Comparison of ENCODE assay signal across 10 cellular contexts in the genomic region with DNA sequence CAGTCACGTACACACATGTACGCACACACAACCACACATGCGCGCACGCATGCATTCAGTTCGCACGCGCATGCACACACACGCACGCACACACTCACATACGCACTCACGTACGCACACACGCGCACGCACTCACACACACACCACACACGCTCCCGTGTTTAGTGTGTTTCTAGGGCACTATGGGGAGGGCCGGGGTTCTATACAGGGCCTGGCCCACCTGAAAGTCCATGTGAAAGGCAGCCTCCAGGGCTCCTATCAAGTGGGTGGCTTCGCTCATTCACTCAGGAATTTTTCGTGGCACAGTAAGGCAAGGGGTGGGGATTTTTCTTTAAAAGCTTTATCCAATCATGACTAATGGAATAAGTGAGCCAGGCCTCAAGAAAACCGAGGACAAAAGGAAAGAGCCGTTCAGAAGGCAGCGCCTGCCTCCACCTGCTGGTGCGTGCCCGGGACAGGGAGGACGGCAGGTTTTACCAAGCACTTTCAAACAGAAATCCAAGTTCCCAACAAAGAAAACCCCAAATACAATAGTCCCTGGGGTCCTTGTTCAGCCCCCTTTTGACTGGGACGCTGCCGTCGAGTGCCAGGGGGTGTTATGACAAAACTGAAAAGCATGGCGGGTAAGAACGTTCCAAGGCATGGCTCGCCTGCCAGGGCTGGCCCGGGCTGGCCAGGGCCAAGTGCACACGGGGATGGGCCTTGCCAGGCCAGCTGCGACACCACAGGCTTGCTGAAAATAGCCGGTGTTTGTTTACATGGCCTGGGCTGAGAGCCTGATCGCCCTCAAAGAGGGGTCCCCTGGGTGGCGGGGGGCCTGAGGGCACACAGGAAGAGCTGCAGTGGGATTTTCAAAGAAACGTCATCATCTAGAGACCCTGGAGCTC.
DNase-seq lines count a peak whose midpoint lies in the region; ATAC-seq and TF ChIP-seq lines count a peak whose summit lies in the region.
"Had no signal": no experiment of that assay in that cellular context is flagged by ENCODE, and none has a peak within 500 bp of the region (broad histone marks: within the 10 kb centered on the region; RNA-seq: fewer than 3 reads in every experiment).

No MANE protein-coding gene starts in this region.

- peaks cover 19% of the 10 kb centered on the region for H3K79me2 ChIP-seq in mammary epithelial cell (ENCODE audit: insufficient read depth, low read length)

- H3K9ac ChIP-seq in mammary epithelial cell (ENCODE audit: insufficient read depth, low read length) = no peak overlapping the region

- H3K4me3 ChIP-seq in mammary epithelial cell (replicated peaks in 1 of 3; ENCODE audit: insufficient read depth in 1 of 3, low read depth in 2 of 3, low read length in 3 of 3) (no peak overlapping the region), testis (no peak overlapping the region)

- in situ Hi-C loops in mammary epithelial cell (cut with MboI; ENCODE audit: low sequenced_read_pairs in 2 of 2) = no loop called here
- in situ Hi-C loops in GM13976 (cut with MboI; ENCODE audit: low sequenced_read_pairs, unreplicated experiment) = no loop called here

- no peak for TF ChIP-seq POLR2A in testis (IDR thresholded peaks at IDR 0.05)

- no peaks in the 10 kb centered on the region for H3K27me3 ChIP-seq in mammary epithelial cell (ENCODE audit: insufficient read depth, low read length)
- no peaks in the 10 kb centered on the region for H3K27me3 ChIP-seq in testis

- intact Hi-C loops in mammary epithelial cell (cut with micrococcal nuclease) (loop anchor here (2.0 kb wide), 1 partner anchor 44 kb away; no protein-coding TSS in a partner anchor), left colon (cut with DNase I, micrococcal nuclease) (no loop called here), testis (cut with DNase I; ENCODE audit: low total_unique reads) (no loop called here)

- no TSS peak for BruUV-seq in mammary epithelial cell (replicated peaks; lab: Mats Ljungman, UMichigan)

- H3K27ac ChIP-seq in mammary epithelial cell (ENCODE audit: insufficient read depth, low read depth, low read length) (peak overlapping the region; percentile 18), testis (peak overlapping the region in 1 of 2 donors; percentile 60)

- H3K4me1 ChIP-seq in mammary epithelial cell (ENCODE audit: insufficient read depth, low read length) (peaks cover 11% of the 10 kb centered on the region), testis (peaks cover 42% of the 10 kb centered on the region)

- no peaks in the 10 kb centered on the region for H4K20me1 ChIP-seq in mammary epithelial cell (ENCODE audit: insufficient read depth, low read length)

- TF ChIP-seq CTCF in mammary epithelial cell (conservative IDR thresholded peaks at IDR 0.05 in 1 of 2, IDR thresholded peaks at IDR 0.05 in 1 of 2; ENCODE audit: extremely low read depth in 1 of 2, insufficient read depth in 1 of 2, low read depth in 1 of 2, low read length in 2 of 2) (peak in 1 of 2 donors; percentile 45), testis (IDR thresholded peaks at IDR 0.05) (no peak), GM13976 (IDR thresholded peaks at IDR 0.05; ENCODE audit: borderline replicate concordance, control extremely low read depth, extremely low read depth, insufficient read depth, missing control alignments) (no peak)

- peak overlapping the region; percentile 8 for H3K4me2 ChIP-seq in mammary epithelial cell (ENCODE audit: insufficient read depth, low read depth, low read length)

- 73% methylated on average over 23 of the region's 40 CpGs for WGBS in mammary epithelial cell (ENCODE audit: low coverage, missing lambda C conversion rate)
- 85 to 90% methylated on average over 37 to 40 of the region's 40 CpGs for WGBS in testis, 2 donors

- CTCF ChIA-PET in mammary epithelial cell (lab: Charles Lee; ENCODE audit: low non-redundant PET) = interaction anchor here (0.5 kb wide), 1 partner anchor 104 kb away, joined by 4 read pairs; no protein-coding TSS in a partner anchor

- H3K9me3 ChIP-seq in mammary epithelial cell (replicated peaks; ENCODE audit: insufficient read depth, low read length) = no peaks in the 10 kb centered on the region
- no peaks in the 10 kb centered on the region for H3K9me3 ChIP-seq in testis

- DNase-seq in NCI-H82 (lab: John Stamatoyannopoulos, UW) = peak; percentile 19
- DNase-seq in NCI-H82 treated with DMSO at 0.1 percent for 48 hours (lab: John Stamatoyannopoulos, UW; ENCODE audit: unreplicated experiment) = no peak
- peak; percentile 62 for DNase-seq in mammary epithelial cell
- DNase-seq in left colon = peak; percentile 11 to 27
- DNase-seq in testis = peak; percentile 13
- no peak for DNase-seq in GM13976 (ENCODE audit: low spot score)
- DNase-seq in activated CD8-positive, alpha-beta memory T cell treated with anti-CD3 and anti-CD28 coated beads for 24 hours = no peak
- DNase-seq: activated CD4-positive, alpha-beta T cell treated with anti-CD3 and anti-CD28 coated beads for 4 hours; stimulated activated CD4-positive, alpha-beta T cell treated with anti-CD3 and anti-CD28 coated beads, Interleukin-15, amount 100 ng/mL, for 24 hours had no signal

- no peaks in the 10 kb centered on the region for H3K36me3 ChIP-seq in mammary epithelial cell (ENCODE audit: insufficient read depth, low read length)
- H3K36me3 ChIP-seq in testis (ENCODE audit: low read depth, missing control alignments) = no peaks in the 10 kb centered on the region

- peak overlapping the region; percentile 70 for H2AFZ ChIP-seq in mammary epithelial cell (ENCODE audit: low read depth, low read length)

- dilution Hi-C loops in mammary epithelial cell (cut with HindIII; ENCODE audit: low sequenced_read_pairs) = no loop called here

- ATAC-seq in left colon (no peak), GM18909 (IDR thresholded peaks at IDR 0.05; ENCODE audit: poor library complexity, unreplicated experiment) (no peak)

Comparison
In these comparisons a context has a peak if more than half of its experiments do, and no peak if none do; other contexts are left out.
1. DNase-seq: peak in NCI-H82 (single experiment), mammary epithelial cell (single experiment), left colon (2 of 2) and testis (single experiment); none in NCI-H82 treated with DMSO at 0.1 percent for 48 hours (single experiment), GM13976 (single experiment) and activated CD8-positive, alpha-beta memory T cell treated with anti-CD3 and anti-CD28 coated beads for 24 hours (single experiment).